In the genomic region with DNA sequence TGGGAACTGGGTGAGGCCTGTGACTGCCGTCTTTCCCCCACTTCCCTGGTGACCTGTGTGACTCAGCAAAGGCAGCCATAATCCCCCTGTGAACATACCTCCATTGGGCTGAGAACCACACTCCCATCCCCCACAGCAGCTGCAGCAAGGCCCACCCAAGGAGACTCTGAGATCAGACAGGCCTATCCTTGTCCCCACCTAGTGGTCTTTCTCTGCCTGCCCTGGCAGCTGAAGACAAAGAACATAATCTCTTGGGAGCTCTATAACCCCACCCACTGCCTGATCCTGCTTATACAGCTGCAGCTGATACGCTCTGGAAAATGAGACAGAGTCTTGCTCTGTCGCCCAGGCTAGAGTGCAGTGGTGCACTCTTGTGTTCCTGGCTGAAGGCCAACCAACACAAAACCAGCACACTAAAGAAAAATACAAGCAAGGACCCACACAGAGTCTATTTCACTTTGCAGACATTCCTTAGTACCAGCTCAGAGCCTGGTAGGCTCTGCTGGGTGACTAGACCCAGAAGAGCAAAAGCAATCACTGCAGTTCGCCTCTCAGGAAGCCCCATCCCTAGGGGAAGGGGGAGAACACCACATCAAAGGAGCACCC, we compare ENCODE assay signal across 12 cellular contexts.
DNase-seq lines count a peak whose midpoint lies in the region; ATAC-seq, FAIRE-seq and TF ChIP-seq lines count a peak whose summit lies in the region.
"Had no signal": no experiment of that assay in that cellular context is flagged by ENCODE, and none has a peak within 500 bp of the region (broad histone marks: within the 10 kb centered on the region; RNA-seq: fewer than 3 reads in every experiment).

No MANE protein-coding gene starts in this region.

- H3T11ph ChIP-seq in H9 (ENCODE audit: low read length): no peak overlapping the region

- no peak overlapping the region for H2BK15ac ChIP-seq in H9 (ENCODE audit: low read depth, low read length)

- WGBS in H9 (ENCODE audit: extremely low coverage, insufficient read length, low lambda C conversion rate): no CpG with 5 or more reads among the region's 4 CpGs

- no peak overlapping the region for H2BK20ac ChIP-seq in H9 (ENCODE audit: low read depth, low read length, poor library complexity, severe bottlenecking)

- DNase-seq in AG04449 (ENCODE audit: low read depth, low spot score) (peak; percentile 33), H9 (peak; percentile 95), RCC 7860 (ENCODE audit: low spot score) (peak; percentile 5), glutamatergic neuron (peak; percentile 49), DMS114 treated with DMSO at 0.1 percent for 48 hours (lab: John Stamatoyannopoulos, UW; ENCODE audit: unreplicated experiment) (no peak)
- no peak for DNase-seq in T-helper 2 cell treated with Interferon-gamma antibody and Interleukin-4, amounts not matched to agents 5 μg/mL and 100 μg/mL, for 36 hours (ENCODE audit: low spot score)
- no peak for DNase-seq in stimulated activated naive CD4-positive, alpha-beta T cell (lab: John Stamatoyannopoulos, UW)
- DNase-seq: caudate nucleus, DMS79, naive B cell, stomach had no signal

- no peak overlapping the region for H2AFZ ChIP-seq in H9 (ENCODE audit: low read length)

- H2BK12ac ChIP-seq in H9 (ENCODE audit: insufficient read length, low read depth, low read length): no peak overlapping the region

- H4K91ac ChIP-seq in H9 (ENCODE audit: insufficient read length, low read depth, low read length): no peak overlapping the region

- H3K4me3 Mint-ChIP-seq in H9 (peak overlapping the region in 1 of 2 experiments; percentile 40; a peak in 2 of 5 replicates), glutamatergic neuron (ENCODE audit: unreplicated experiment) (no peak overlapping the region)
- no peak overlapping the region for H3K4me3 Mint-ChIP-seq in T-helper 2 cell treated with Interferon-gamma antibody and Interleukin-4, amounts not matched to agents 5 μg/mL and 100 μg/mL, for 36 hours
- H3K4me3 Mint-ChIP-seq: naive B cell had no signal

- H3K79me1 ChIP-seq in H9 (ENCODE audit: insufficient read depth, low read depth, low read length, poor library complexity, severe bottlenecking): no peaks in the 10 kb centered on the region

- POLR2A ChIA-PET in AG04449 (lab: Yijun Ruan, JAX): no interaction called here

- H3K9me3 ChIP-seq in H9 (ENCODE audit: control insufficient read depth, low read depth, low read length): no peaks in the 10 kb centered on the region
- H3K9me3 ChIP-seq: stomach had no signal

- no peaks in the 10 kb centered on the region for H3K27me3 ChIP-seq in H9 (ENCODE audit: insufficient read depth, low read length)
- H3K27me3 ChIP-seq: stomach had no signal

- peak overlapping the region; percentile 79 for H3K18ac ChIP-seq in H9 (ENCODE audit: insufficient read length, low read depth, low read length)

- TF ChIP-seq POLR2A in GM18505 (IDR thresholded peaks at IDR 0.05; ENCODE audit: borderline replicate concordance, extremely low read depth, insufficient read depth, insufficient read length): no peak

- peak overlapping the region; percentile 97 to 99 (median 99) for H3K27ac Mint-ChIP-seq in H9
- peak overlapping the region; percentile 56 for H3K27ac Mint-ChIP-seq in glutamatergic neuron (ENCODE audit: unreplicated experiment)
- H3K27ac Mint-ChIP-seq in T-helper 2 cell treated with Interferon-gamma antibody and Interleukin-4, amounts not matched to agents 5 μg/mL and 100 μg/mL, for 36 hours: no peak overlapping the region
- H3K27ac Mint-ChIP-seq: naive B cell had no signal

- H4K8ac ChIP-seq in H9 (replicated peaks; ENCODE audit: insufficient read length, low read depth, low read length): no peak overlapping the region

- no peak for ATAC-seq in GM18505 (IDR thresholded peaks at IDR 0.05; ENCODE audit: unreplicated experiment)

- H3K4me1 Mint-ChIP-seq in H9: peaks cover 65 to 71% of the 10 kb centered on the region in 2 experiments
- peaks cover 18% of the 10 kb centered on the region for H3K4me1 Mint-ChIP-seq in glutamatergic neuron (ENCODE audit: low read depth, unreplicated experiment)
- H3K4me1 Mint-ChIP-seq in T-helper 2 cell treated with Interferon-gamma antibody and Interleukin-4, amounts not matched to agents 5 μg/mL and 100 μg/mL, for 36 hours (ENCODE audit: low read depth): no peaks in the 10 kb centered on the region

- peak overlapping the region; percentile 81 for H3K27ac ChIP-seq in H9 (ENCODE audit: insufficient read length, low read depth, low read length)
- H3K27ac ChIP-seq: stomach had no signal

- peak overlapping the region; percentile 33 for H3K4me2 ChIP-seq in H9 (ENCODE audit: insufficient read depth, insufficient read length, low read length)

- no peaks in the 10 kb centered on the region for H3K23me2 ChIP-seq in H9 (ENCODE audit: insufficient read length, low read depth, low read length, poor library complexity, severe bottlenecking)

- H3K4me1 ChIP-seq in H9 (ENCODE audit: insufficient read depth, low read length): peaks cover 12% of the 10 kb centered on the region; the same call in 1 of the 2 replicates
- H3K4me1 ChIP-seq: stomach had no signal

- H3K56ac ChIP-seq in H9 (ENCODE audit: insufficient read length, low read depth, low read length): no peak overlapping the region

- H3K27me3 Mint-ChIP-seq in H9 (ENCODE audit: low read depth): no peaks in the 10 kb centered on the region
- H3K27me3 Mint-ChIP-seq in glutamatergic neuron (ENCODE audit: unreplicated experiment): no peaks in the 10 kb centered on the region
- H3K27me3 Mint-ChIP-seq in T-helper 2 cell treated with Interferon-gamma antibody and Interleukin-4, amounts not matched to agents 5 μg/mL and 100 μg/mL, for 36 hours (ENCODE audit: low read depth): no peaks in the 10 kb centered on the region

- H3K14ac ChIP-seq in H9 (ENCODE audit: insufficient read depth, low read length): peak overlapping the region; percentile 62; the same call in 1 of the 2 replicates

- no peak overlapping the region for H2BK120ac ChIP-seq in H9 (ENCODE audit: low read depth, low read length, poor library complexity, severe bottlenecking)

- H4K5ac ChIP-seq in H9 (ENCODE audit: insufficient read length, low read depth, low read length): no peak overlapping the region

- TF ChIP-seq CTCF in AG04449 (IDR thresholded peaks at IDR 0.05; ENCODE audit: insufficient read depth, low read length, missing control alignments): peak; percentile 10
- TF ChIP-seq CTCF in H9 (conservative IDR thresholded peaks at IDR 0.05): peak; percentile 73
- peak; percentile 29 for TF ChIP-seq CTCF in glutamatergic neuron (IDR thresholded peaks at IDR 0.05; ENCODE audit: partially characterized antibody, unreplicated experiment)

- no peak overlapping the region for H3K23ac ChIP-seq in H9 (ENCODE audit: insufficient read length, low read depth, low read length)

- no peak overlapping the region for H3K4me3 ChIP-seq in AG04449 (ENCODE audit: low read depth, low read length)
- H3K4me3 ChIP-seq: stomach had no signal

- no peak overlapping the region for H2AK5ac ChIP-seq in H9 (ENCODE audit: insufficient read length, low read length)

- CTCF ChIA-PET in AG04449 (lab: Yijun Ruan, JAX): no interaction called here

- H3K36me3 Mint-ChIP-seq in H9 (ENCODE audit: insufficient read depth in 1 of 3, low read depth in 3 of 3): no peaks in the 10 kb centered on the region; a peak in 2 of 7 replicates
- peaks cover 10% of the 10 kb centered on the region for H3K36me3 Mint-ChIP-seq in glutamatergic neuron (ENCODE audit: unreplicated experiment)
- H3K36me3 Mint-ChIP-seq in T-helper 2 cell treated with Interferon-gamma antibody and Interleukin-4, amounts not matched to agents 5 μg/mL and 100 μg/mL, for 36 hours (ENCODE audit: low read depth): no peaks in the 10 kb centered on the region
- H3K36me3 Mint-ChIP-seq: naive B cell had no signal

- no peaks in the 10 kb centered on the region for H3K9me3 Mint-ChIP-seq in H9
- peaks cover 2% of the 10 kb centered on the region for H3K9me3 Mint-ChIP-seq in glutamatergic neuron (ENCODE audit: unreplicated experiment)
- no peaks in the 10 kb centered on the region for H3K9me3 Mint-ChIP-seq in T-helper 2 cell treated with Interferon-gamma antibody and Interleukin-4, amounts not matched to agents 5 μg/mL and 100 μg/mL, for 36 hours

- no peak overlapping the region for H3K4ac ChIP-seq in H9 (ENCODE audit: low read depth, low read length)

- no peaks in the 10 kb centered on the region for H3K79me2 ChIP-seq in H9 (ENCODE audit: insufficient read depth, low read length)

- H4K20me1 ChIP-seq in H9 (ENCODE audit: control insufficient read depth, insufficient read depth, insufficient read length): no peaks in the 10 kb centered on the region

- FAIRE-seq in RCC 7860 (lab: Jason Lieb, UNC): no peak

- H3K9ac ChIP-seq in H9 (ENCODE audit: extremely low read depth, insufficient read length, low read length): no peak overlapping the region

- no peak overlapping the region for H2BK5ac ChIP-seq in H9 (ENCODE audit: insufficient read length, low read length)

Comparison
In these comparisons a context has a peak if more than half of its experiments do, and no peak if none do; other contexts are left out.
1. DNase-seq: peak in AG04449 (single experiment), H9 (single experiment), RCC 7860 (single experiment) and glutamatergic neuron (single experiment); none in T-helper 2 cell treated with Interferon-gamma antibody and Interleukin-4, amounts not matched to agents 5 μg/mL and 100 μg/mL, for 36 hours (single experiment), DMS114 treated with DMSO at 0.1 percent for 48 hours (single experiment) and stimulated activated naive CD4-positive, alpha-beta T cell (0 of 6).
2. CTCF ChIP-seq: peak in every context shown above with its lines; median percentile 73 in H9; 29 in glutamatergic neuron; 10 in AG04449.